Comparison of ENCODE assay signal across 1 cellular context in genomic region chr1:184199036-184199796, GRCh38.
TF ChIP-seq lines count a peak whose summit lies in the region.

No MANE protein-coding gene starts in this region.

TF ChIP-seq in IMR-90, 13 proteins besides CTCF, POLR2A, EP300 and RAD21:
- TF ChIP-seq CEBPB (IDR thresholded peaks at IDR 0.05; ENCODE audit: low read depth, low read length) (no peak), FOS (IDR thresholded peaks at IDR 0.05; ENCODE audit: low read depth, low read length) (peak; percentile 77)
